ENCODE assay signal across 28 cellular contexts in genomic region chr7:2909471-2910039, GRCh38.
"Had no signal": no experiment of that assay in that cellular context is flagged by ENCODE, and none has a peak within 500 bp of the region (broad histone marks: within the 10 kb centered on the region; RNA-seq: fewer than 3 reads in every experiment).

No MANE protein-coding gene starts in this region.

- H2AFZ ChIP-seq: neural progenitor cell had no signal

- H3K27ac ChIP-seq: left lung, lower lobe of right lung, neural progenitor cell, pancreas, prostate gland, skin epidermis, stomach, testis, thyroid gland, transverse colon, upper lobe of left lung, vagina had no signal

- FAIRE-seq: keratinocyte, pancreas had no signal

- DNase-seq: hippocampal formation; left colon; lower lobe of right lung; mammary epithelial cell; mesendoderm; naive B cell; natural killer cell; nephron progenitor cell; retina; stimulated activated CD4-positive, alpha-beta T cell treated with anti-CD3 and anti-CD28 coated beads, Interleukin-12 subunit alpha, Interleukin-12 subunit beta, amount 100 ng/mL, for 4 hours; stimulated activated CD4-positive, alpha-beta T cell treated with anti-CD3 and anti-CD28 coated beads, Interleukin-15, amount 100 ng/mL, for 24 hours; stimulated activated CD4-positive, alpha-beta T cell treated with anti-CD3 and anti-CD28 coated beads, Interleukin-2, amount 100 ng/mL, for 24 hours; stimulated activated CD4-positive, alpha-beta T cell treated with anti-CD3 and anti-CD28 coated beads, Interleukin-4, amount 100 ng/mL, for 1 hour; stimulated activated naive CD4-positive, alpha-beta T cell; stomach; testis; thyroid gland; transverse colon; upper lobe of left lung had no signal

- H3K4me3 ChIP-seq: left lung, lower lobe of right lung, neural progenitor cell, pancreas, prostate gland, skin epidermis, stomach, testis, thyroid gland, transverse colon, upper lobe of left lung, vagina had no signal

- H3K36me3 ChIP-seq: left lung, lower lobe of right lung, neural progenitor cell, pancreas, prostate gland, thyroid gland, transverse colon, upper lobe of left lung, vagina had no signal

- H3K9ac ChIP-seq: neural progenitor cell had no signal

- H3K9me3 ChIP-seq: lower lobe of right lung, pancreas, prostate gland, testis, thyroid gland, transverse colon, upper lobe of left lung, vagina had no signal

- H3K4me2 ChIP-seq: neural progenitor cell had no signal

- ATAC-seq: left colon, left lung, lower lobe of right lung, natural killer cell, pancreas, right cardiac atrium, sciatic nerve had no signal

- H3K4me1 ChIP-seq: left lung, lower lobe of right lung, neural progenitor cell, pancreas, prostate gland, stomach, testis, thyroid gland, transverse colon, upper lobe of left lung, vagina had no signal

- H3K27me3 ChIP-seq: neural progenitor cell, pancreas, testis, thyroid gland, transverse colon, upper lobe of left lung, vagina had no signal
